In genomic region chr1:234696986-234697385, GRCh38 we compare ENCODE assay signal across 1 cellular context.
TF ChIP-seq lines count a peak whose summit lies in the region.

No MANE protein-coding gene starts in this region.

TF ChIP-seq in IMR-90, 13 proteins besides CTCF, POLR2A, EP300 and RAD21:
- TF ChIP-seq FOS (IDR thresholded peaks at IDR 0.05; ENCODE audit: low read depth, low read length) (no peak), USF2 (IDR thresholded peaks at IDR 0.05; ENCODE audit: low read depth, low read length) (no peak), ELK1 (IDR thresholded peaks at IDR 0.05; ENCODE audit: borderline replicate concordance, low read depth, low read length) (no peak), SMC3 (IDR thresholded peaks at IDR 0.05; ENCODE audit: low read depth, low read length) (no peak), RCOR1 (IDR thresholded peaks at IDR 0.05; ENCODE audit: insufficient replicate concordance, low read length) (no peak), MAZ (IDR thresholded peaks at IDR 0.05; ENCODE audit: borderline replicate concordance, low read depth, low read length) (no peak), MAFK (IDR thresholded peaks at IDR 0.05; ENCODE audit: low read depth, low read length) (no peak), NFE2L2 (IDR thresholded peaks at IDR 0.05; ENCODE audit: low read depth, low read length) (no peak), CEBPB (IDR thresholded peaks at IDR 0.05; ENCODE audit: low read depth, low read length) (no peak), CHD1 (IDR thresholded peaks at IDR 0.05; ENCODE audit: low read depth, low read length) (no peak), RFX5 (IDR thresholded peaks at IDR 0.05; ENCODE audit: low read depth, low read length) (no peak), BHLHE40 (IDR thresholded peaks at IDR 0.05; ENCODE audit: low read depth, low read length) (no peak), MXI1 (IDR thresholded peaks at IDR 0.05; ENCODE audit: borderline replicate concordance, low read depth, low read length) (no peak)
